Comparison of ENCODE assay signal across 8 cellular contexts in the genomic region with DNA sequence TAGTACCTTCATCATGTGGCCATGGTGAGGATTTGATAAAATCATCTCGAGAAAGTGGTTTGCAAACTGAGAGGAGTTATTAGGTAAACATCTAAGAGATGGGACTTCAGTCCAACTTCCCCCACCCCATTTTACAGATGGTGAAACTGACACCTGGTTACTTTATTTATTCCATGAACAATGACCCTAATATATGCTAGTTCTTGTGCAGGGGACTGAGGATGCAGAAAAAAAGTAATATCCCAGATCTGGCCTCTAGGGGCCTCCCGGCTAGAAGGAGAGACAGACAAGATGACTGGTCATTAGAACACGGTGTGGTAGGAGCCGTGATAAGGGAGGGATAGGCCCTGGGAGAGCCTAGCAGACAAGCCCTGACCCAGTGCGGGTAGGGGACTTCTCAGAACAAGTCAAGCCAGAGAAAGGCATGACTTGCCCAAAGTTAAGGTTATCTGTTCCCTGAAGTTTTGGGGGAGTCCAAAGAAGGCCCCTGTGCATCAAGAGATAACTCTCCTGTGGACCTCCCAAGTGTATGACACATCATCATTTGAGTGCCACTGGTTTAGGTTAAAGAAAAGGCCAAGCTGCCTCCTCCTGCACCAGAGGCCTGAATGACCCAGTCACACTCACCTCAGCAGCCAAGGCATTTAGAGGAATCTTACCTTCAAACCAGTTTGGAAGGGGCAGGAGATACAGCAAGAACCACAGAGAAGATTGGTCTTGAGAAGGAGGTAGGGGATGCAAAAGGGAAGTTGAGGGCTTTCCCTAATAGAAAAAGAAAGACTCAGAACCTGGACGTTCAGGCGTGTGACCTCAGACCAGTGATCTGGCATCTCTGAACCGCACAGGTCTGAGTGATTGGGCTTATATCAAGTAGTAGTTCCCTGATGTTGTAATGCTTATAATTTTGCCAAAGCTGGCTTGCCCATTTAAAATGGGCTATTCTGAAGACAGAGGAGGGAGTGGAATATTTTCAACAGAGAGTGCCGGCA. TPM values are rescaled to one million over a fixed set of nuclear protein-coding genes. Genes with fewer than 3 reads are reported as not detected.
A peak's percentile ranks its signal among the peaks of the same experiment; 100 is the strongest.
DNase-seq lines count a peak whose midpoint lies in the region; ATAC-seq and TF ChIP-seq lines count a peak whose summit lies in the region.

No MANE protein-coding gene starts in this region.

- peak; percentile 27 for TF ChIP-seq POLR2A in transverse colon (IDR thresholded peaks at IDR 0.05)

- in situ Hi-C loops in transverse colon (cut with MboI; ENCODE audit: low pct_ligation_motif_present in 1 of 4, low pct_unique_long_range_greater_than_20kb in 1 of 4, low sequenced_read_pairs in 3 of 4) = no loop called here

- peak overlapping the region; percentile 29; the same call in 1 of the 2 replicates for H3K4me3 ChIP-seq in GM06990 (replicated peaks; ENCODE audit: low read depth, low read length)
- H3K4me3 ChIP-seq in transverse colon = peak overlapping the region in 2 of 4 donors; percentile 4

- H3K36me3 ChIP-seq in GM06990 (ENCODE audit: control insufficient read depth, insufficient read depth, low read length) (no peaks in the 10 kb centered on the region), transverse colon (no peaks in the 10 kb centered on the region)

- WGBS in transverse colon (ENCODE audit: low coverage in 1 of 2), 2 donors = 55 to 61% methylated on average over 5 to 9 of the region's 9 CpGs

- peaks cover 0 to 15% (median 3%) of the 10 kb centered on the region in 4 donors for H3K4me1 ChIP-seq in transverse colon

- DNase-seq in GM06990 (ENCODE audit: extremely low read depth, insufficient read length) = peak; percentile 65
- peak; percentile 39 for DNase-seq in HT1080 (ENCODE audit: low read depth)
- DNase-seq in amniotic epithelial cell (ENCODE audit: low read depth) = peak; percentile 7
- DNase-seq in iPS-NIHi7 (ENCODE audit: extremely low spot score) = peak; percentile 79
- no peak for DNase-seq in transverse colon
- DNase-seq in activated CD8-positive, alpha-beta memory T cell treated with anti-CD3 and anti-CD28 coated beads for 24 hours = no peak

- intact Hi-C loops in transverse colon (cut with DNase I; ENCODE audit: low total_unique reads) = no loop called here

- H3K27ac ChIP-seq in transverse colon = peak overlapping the region; percentile 43 to 66 (median 52)

- no peak for ATAC-seq in HG02970 (IDR thresholded peaks at IDR 0.05; ENCODE audit: low FRiP score, unreplicated experiment)
- no peak for ATAC-seq in HG03175 (IDR thresholded peaks at IDR 0.05; ENCODE audit: unreplicated experiment)

- peak; percentile 84 for TF ChIP-seq CTCF in GM06990 (IDR thresholded peaks at IDR 0.05; ENCODE audit: insufficient read depth, low read length, poor library complexity, severe bottlenecking)
- TF ChIP-seq CTCF in transverse colon (IDR thresholded peaks at IDR 0.05) = peak in 4 of 5 experiments; percentile 31 to 41 (median 34)

- TF ChIP-seq EP300 in transverse colon (IDR thresholded peaks at IDR 0.05; ENCODE audit: low read depth) = no peak

- H3K27me3 ChIP-seq in GM06990 (replicated peaks; ENCODE audit: control insufficient read depth, insufficient read depth, low read length) (no peaks in the 10 kb centered on the region; the same call in 1 of the 2 replicates), transverse colon (peaks cover 14% of the 10 kb centered on the region)

- H3K9me3 ChIP-seq in transverse colon = no peaks in the 10 kb centered on the region

RNA-seq across cellular contexts. Expression of a gene that starts 1.6 kb away (rescaled TPM):
- 0.21 TPM in 1 of 2 replicates, not detected in the other for total RNA-seq in HT1080 (2014; rRNA removed; shearing (Covaris generic))
- not detected in 2 replicates for polyA plus RNA-seq in HT1080 (2015; cell fraction: cytosol; rRNA removed)
- polyA plus RNA-seq in HT1080 (2015; cell fraction: nucleus; rRNA removed) = not detected in 2 replicates
- total RNA-seq in transverse colon = 10 to 100 TPM in 1 of 4 donors, 1 to 10 TPM in 3; 4.2 to 13.5 (median 4.5) TPM

Comparison
In these comparisons a context has a peak if more than half of its experiments do, and no peak if none do; other contexts are left out.
1. DNase-seq: peak in GM06990 (single experiment), HT1080 (single experiment), amniotic epithelial cell (single experiment) and iPS-NIHi7 (single experiment); none in transverse colon (single experiment) and activated CD8-positive, alpha-beta memory T cell treated with anti-CD3 and anti-CD28 coated beads for 24 hours (single experiment).